ENCODE assay signal across 27 cellular contexts in genomic region chr7:25928549-25929330, GRCh38.
"Had no signal": no experiment of that assay in that cellular context is flagged by ENCODE, and none has a peak within 500 bp of the region (broad histone marks: within the 10 kb centered on the region; RNA-seq: fewer than 3 reads in every experiment).

No MANE protein-coding gene starts in this region.

- DNase-seq: activated CD4-positive, alpha-beta memory T cell treated with anti-CD3 and anti-CD28 coated beads, Interleukin-2, amount 10 ng/mL, durations not matched to agents 7 days and 5 days; activated CD4-positive, alpha-beta T cell treated with anti-CD3 and anti-CD28 coated beads for 36 hours; activated CD4-positive, alpha-beta T cell treated with anti-CD3 and anti-CD28 coated beads, Interleukin-2, amount 10 ng/mL, durations not matched to agents 24 days and 14 days; activated CD4-positive, CD25-positive, alpha-beta regulatory T cell; activated CD4-positive, CD25-positive, alpha-beta regulatory T cell treated with anti-CD3 and anti-CD28 coated beads, Interleukin-2, amount 50 U/mL, for 72 hours; activated CD8-positive, alpha-beta memory T cell treated with anti-CD3 and anti-CD28 coated beads, Interleukin-2, amount 50 U/mL, for 48 hours; activated gamma-delta T cell; activated naive CD4-positive, alpha-beta T cell; activated naive CD4-positive, alpha-beta T cell treated with anti-CD3 and anti-CD28 coated beads, Interleukin-2, amount 10 ng/mL, durations not matched to agents 7 days and 5 days; activated naive CD8-positive, alpha-beta T cell treated with anti-CD3 and anti-CD28 coated beads, Interleukin-2, amount 10 ng/mL, durations not matched to agents 7 days and 5 days; activated T-cell treated with anti-CD3 and anti-CD28 coated beads for 4 hours; activated T-cell treated with anti-CD3 and anti-CD28 coated beads, Interleukin-2, amount 50 U/mL, for 24 hours; activated T-cell treated with anti-CD3 and anti-CD28 coated beads, Interleukin-2, amount 50 U/mL, for 72 hours; brain microvascular endothelial cell; dorsolateral prefrontal cortex; effector CD4-positive, alpha-beta T cell; effector memory CD8-positive, alpha-beta T cell; erythroblast; esophagus squamous epithelium; foreskin melanocyte; heart right ventricle; T-helper 17 cell had no signal

- H3K36me3 ChIP-seq: ascending aorta, brain microvascular endothelial cell, esophagus squamous epithelium, gastroesophageal sphincter, heart right ventricle had no signal

- H3K4me1 ChIP-seq: ascending aorta, gastroesophageal sphincter, heart right ventricle had no signal

- H3K27me3 ChIP-seq: ascending aorta, brain microvascular endothelial cell, hepatocyte had no signal

- ATAC-seq: activated CD4-positive, alpha-beta T cell treated with anti-CD3 and anti-CD28 coated beads for 36 hours; activated naive CD4-positive, alpha-beta T cell treated with anti-CD3 and anti-CD28 coated beads, Interleukin-2, amount 50 U/mL, for 72 hours; activated T-cell treated with anti-CD3 and anti-CD28 coated beads, Interleukin-2, amount 50 U/mL, for 72 hours; effector memory CD8-positive, alpha-beta T cell; gastroesophageal sphincter; heart right ventricle; T-helper 17 cell had no signal

- H3K9me3 ChIP-seq: ascending aorta had no signal

- H3K4me3 ChIP-seq: ascending aorta, coronary artery, dorsolateral prefrontal cortex, esophagus squamous epithelium, gastroesophageal sphincter, heart right ventricle, hepatocyte had no signal

- H3K27ac ChIP-seq: ascending aorta, brain microvascular endothelial cell, coronary artery, dorsolateral prefrontal cortex, esophagus squamous epithelium, gastroesophageal sphincter, heart right ventricle, hepatocyte had no signal
